In the genomic region with DNA sequence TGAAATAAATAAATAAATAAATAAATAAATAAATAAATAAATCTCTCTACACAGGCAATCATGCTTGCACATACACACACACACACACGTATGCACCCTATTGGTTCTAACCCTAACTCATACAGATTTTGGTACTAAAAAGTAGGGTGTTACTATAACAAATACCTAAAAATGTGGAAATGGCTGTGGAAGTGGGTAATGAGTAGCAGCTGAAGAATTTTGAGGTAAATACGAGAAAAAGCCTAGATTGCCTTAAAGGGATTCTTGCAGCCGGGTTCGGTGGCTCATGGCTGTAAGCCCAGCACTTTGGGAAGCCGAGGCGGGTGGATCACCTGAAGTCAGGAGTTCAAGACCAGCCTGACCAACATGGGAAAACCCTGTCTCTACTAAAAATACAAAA, we compare ENCODE assay signal across 19 cellular contexts.
"Had no signal": no experiment of that assay in that cellular context is flagged by ENCODE, and none has a peak within 500 bp of the region (broad histone marks: within the 10 kb centered on the region; RNA-seq: fewer than 3 reads in every experiment).

No MANE protein-coding gene starts in this region.

- H3K4me1 ChIP-seq: gastroesophageal sphincter, left ventricle myocardium inferior, pancreas, tibial artery, upper lobe of left lung, uterus had no signal

- H3K9me3 ChIP-seq: esophagus muscularis mucosa, gastroesophageal sphincter, left ventricle myocardium inferior, lower lobe of right lung, pancreas, tibial artery, upper lobe of left lung, uterus had no signal

- H3K27ac ChIP-seq: epithelial cell of prostate, esophagus muscularis mucosa, gastroesophageal sphincter, left ventricle myocardium inferior, lower lobe of right lung, pancreas, tibial artery, upper lobe of left lung, uterus had no signal

- H3K27me3 ChIP-seq: esophagus muscularis mucosa, gastroesophageal sphincter, pancreas, tibial artery, upper lobe of left lung, uterus had no signal

- H3K36me3 ChIP-seq: esophagus muscularis mucosa, gastroesophageal sphincter, left ventricle myocardium inferior, lower lobe of right lung, pancreas, tibial artery, upper lobe of left lung, uterus had no signal

- H3K4me3 ChIP-seq: esophagus muscularis mucosa, gastroesophageal sphincter, left ventricle myocardium inferior, lower lobe of right lung, pancreas, tibial artery, upper lobe of left lung, uterus had no signal

- DNase-seq: effector memory CD8-positive, alpha-beta T cell; glutamatergic neuron; kidney; left cardiac atrium; left ventricle myocardium inferior; lower lobe of right lung; midbrain; occipital lobe; pancreas; right cardiac atrium; small intestine; stimulated activated CD4-positive, alpha-beta T cell treated with anti-CD3 and anti-CD28 coated beads, Interleukin-12 subunit alpha, Interleukin-12 subunit beta, amount 100 ng/mL, for 4 hours; stimulated activated naive CD8-positive, alpha-beta T cell treated with anti-CD3 and anti-CD28 coated beads, Interleukin-15, Interleukin-2, amounts not matched to agents 100 U/mL and 50 U/mL, for 24 hours; tibial artery; upper lobe of left lung; uterus had no signal
